Comparison of ENCODE assay signal across 1 cellular context in the genomic region with DNA sequence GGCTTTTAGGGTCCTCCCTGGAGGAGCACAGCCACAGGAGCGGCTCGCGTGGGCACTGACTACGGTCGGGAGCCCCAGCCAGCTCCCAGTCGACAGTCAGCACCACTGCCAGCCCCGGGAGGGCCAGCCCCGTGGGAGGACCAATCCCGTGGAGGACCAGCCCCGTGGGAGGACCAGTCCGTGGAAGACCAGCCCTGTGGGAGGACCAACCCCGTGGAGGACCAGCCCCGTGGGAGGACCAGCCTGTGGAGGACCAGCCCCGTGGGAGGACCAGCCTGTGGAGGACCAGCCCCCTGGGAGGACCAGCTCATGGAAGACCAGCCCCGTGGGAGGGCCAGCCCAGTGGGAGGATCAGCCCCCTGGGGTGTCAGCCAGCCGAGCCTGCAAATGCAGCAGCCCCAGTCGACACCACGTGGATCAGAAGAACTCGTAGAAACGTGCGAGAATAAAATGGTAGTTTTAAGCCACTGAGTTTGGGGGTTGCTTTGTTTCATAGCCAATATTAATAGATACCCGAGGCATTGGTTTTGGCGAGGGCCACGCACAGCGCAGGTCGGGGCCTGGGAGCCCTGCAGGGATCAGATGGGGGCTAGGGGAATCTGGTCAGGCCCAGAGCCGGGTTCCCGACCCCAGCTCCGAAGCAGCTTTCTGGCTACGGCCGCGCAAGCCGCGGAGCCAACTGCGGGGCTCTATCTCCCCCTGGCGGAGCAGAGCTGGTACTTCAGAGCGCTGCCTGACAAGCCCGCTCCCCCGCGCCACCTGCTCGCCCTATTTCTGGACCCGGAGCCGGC.
TF ChIP-seq lines count a peak whose summit lies in the region.

No MANE protein-coding gene starts in this region.

TF ChIP-seq in HepG2, 621 proteins besides CTCF, POLR2A, EP300 and RAD21 (continued from another document and continues in another):
- no peak for TF ChIP-seq ZNF318 (CRISPR knock-in tag; IDR thresholded peaks at IDR 0.05)
- no peak for TF ChIP-seq CHD4 (IDR thresholded peaks at IDR 0.05; ENCODE audit: borderline replicate concordance, low read length)
- TF ChIP-seq, protein P1, sequence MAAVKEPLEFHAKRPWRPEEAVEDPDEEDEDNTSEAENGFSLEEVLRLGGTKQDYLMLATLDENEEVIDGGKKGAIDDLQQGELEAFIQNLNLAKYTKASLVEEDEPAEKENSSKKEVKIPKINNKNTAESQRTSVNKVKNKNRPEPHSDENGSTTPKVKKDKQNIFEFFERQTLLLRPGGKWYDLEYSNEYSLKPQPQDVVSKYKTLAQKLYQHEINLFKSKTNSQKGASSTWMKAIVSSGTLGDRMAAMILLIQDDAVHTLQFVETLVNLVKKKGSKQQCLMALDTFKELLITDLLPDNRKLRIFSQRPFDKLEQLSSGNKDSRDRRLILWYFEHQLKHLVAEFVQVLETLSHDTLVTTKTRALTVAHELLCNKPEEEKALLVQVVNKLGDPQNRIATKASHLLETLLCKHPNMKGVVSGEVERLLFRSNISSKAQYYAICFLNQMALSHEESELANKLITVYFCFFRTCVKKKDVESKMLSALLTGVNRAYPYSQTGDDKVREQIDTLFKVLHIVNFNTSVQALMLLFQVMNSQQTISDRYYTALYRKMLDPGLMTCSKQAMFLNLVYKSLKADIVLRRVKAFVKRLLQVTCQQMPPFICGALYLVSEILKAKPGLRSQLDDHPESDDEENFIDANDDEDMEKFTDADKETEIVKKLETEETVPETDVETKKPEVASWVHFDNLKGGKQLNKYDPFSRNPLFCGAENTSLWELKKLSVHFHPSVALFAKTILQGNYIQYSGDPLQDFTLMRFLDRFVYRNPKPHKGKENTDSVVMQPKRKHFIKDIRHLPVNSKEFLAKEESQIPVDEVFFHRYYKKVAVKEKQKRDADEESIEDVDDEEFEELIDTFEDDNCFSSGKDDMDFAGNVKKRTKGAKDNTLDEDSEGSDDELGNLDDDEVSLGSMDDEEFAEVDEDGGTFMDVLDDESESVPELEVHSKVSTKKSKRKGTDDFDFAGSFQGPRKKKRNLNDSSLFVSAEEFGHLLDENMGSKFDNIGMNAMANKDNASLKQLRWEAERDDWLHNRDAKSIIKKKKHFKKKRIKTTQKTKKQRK (IDR thresholded peaks at IDR 0.05; ENCODE audit: low read length): no peak
- peak; percentile 21 for TF ChIP-seq HNRNPK (IDR thresholded peaks at IDR 0.05; ENCODE audit: low read depth, low read length, poor library complexity, severe bottlenecking)
- TF ChIP-seq ZSCAN29 (CRISPR knock-in tag; conservative IDR thresholded peaks at IDR 0.05): no peak
- 0 out of 2 replicates have a peak, but pooled peaks have one; percentile 38 for TF ChIP-seq GATAD1 (CRISPR knock-in tag; IDR thresholded peaks at IDR 0.05)
- TF ChIP-seq GABPA (IDR thresholded peaks at IDR 0.05; ENCODE audit: low read depth, low read length): no peak
- no peak for TF ChIP-seq GABPA (CRISPR knock-in tag; IDR thresholded peaks at IDR 0.05; ENCODE audit: low read depth)
- TF ChIP-seq NR1H2 (CRISPR knock-in tag; IDR thresholded peaks at IDR 0.05; ENCODE audit: borderline replicate concordance, low read depth): no peak
- TF ChIP-seq ZNF704 (CRISPR knock-in tag; IDR thresholded peaks at IDR 0.05; ENCODE audit: borderline replicate concordance): peak; percentile 75; the same call in 1 of the 2 replicates
- peak; percentile 79 for TF ChIP-seq ZNF333 (CRISPR knock-in tag; IDR thresholded peaks at IDR 0.05; ENCODE audit: borderline replicate concordance)
- peak; percentile 71; the same call in 1 of the 2 replicates for TF ChIP-seq ZSCAN20 (CRISPR knock-in tag; IDR thresholded peaks at IDR 0.05; ENCODE audit: borderline replicate concordance)
- TF ChIP-seq, protein P2, sequence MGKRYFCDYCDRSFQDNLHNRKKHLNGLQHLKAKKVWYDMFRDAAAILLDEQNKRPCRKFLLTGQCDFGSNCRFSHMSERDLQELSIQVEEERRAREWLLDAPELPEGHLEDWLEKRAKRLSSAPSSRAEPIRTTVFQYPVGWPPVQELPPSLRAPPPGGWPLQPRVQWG (CRISPR knock-in tag; IDR thresholded peaks at IDR 0.05; ENCODE audit: borderline replicate concordance, low read depth): no peak
- TF ChIP-seq NCOA2 (CRISPR knock-in tag; IDR thresholded peaks at IDR 0.05): 0 out of 2 replicates have a peak, but pooled peaks have one; percentile 16
- no peak for TF ChIP-seq SMYD3 (CRISPR knock-in tag; IDR thresholded peaks at IDR 0.05)
- TF ChIP-seq ZMAT3 (CRISPR knock-in tag; conservative IDR thresholded peaks at IDR 0.05): peak; percentile 84
- TF ChIP-seq ZNF329 (CRISPR knock-in tag; IDR thresholded peaks at IDR 0.05; ENCODE audit: low read depth): no peak
- TF ChIP-seq FOSL2 (CRISPR knock-in tag; IDR thresholded peaks at IDR 0.05): peak; percentile 18; the same call in 1 of the 2 replicates
- no peak for TF ChIP-seq BCL6 (CRISPR knock-in tag; IDR thresholded peaks at IDR 0.05)
- TF ChIP-seq ATF7-NPFF (CRISPR knock-in tag; IDR thresholded peaks at IDR 0.05; ENCODE audit: low read depth): 0 out of 2 replicates have a peak, but pooled peaks have one; percentile 81
- TF ChIP-seq REL (CRISPR knock-in tag; conservative IDR thresholded peaks at IDR 0.05): no peak
- TF ChIP-seq TBP (CRISPR knock-in tag; IDR thresholded peaks at IDR 0.05): no peak
- peak; percentile 71 for TF ChIP-seq HINFP (CRISPR knock-in tag; IDR thresholded peaks at IDR 0.05; ENCODE audit: low read depth)
- no peak for TF ChIP-seq ZNF251 (CRISPR knock-in tag; IDR thresholded peaks at IDR 0.05)
- TF ChIP-seq, protein P3, sequence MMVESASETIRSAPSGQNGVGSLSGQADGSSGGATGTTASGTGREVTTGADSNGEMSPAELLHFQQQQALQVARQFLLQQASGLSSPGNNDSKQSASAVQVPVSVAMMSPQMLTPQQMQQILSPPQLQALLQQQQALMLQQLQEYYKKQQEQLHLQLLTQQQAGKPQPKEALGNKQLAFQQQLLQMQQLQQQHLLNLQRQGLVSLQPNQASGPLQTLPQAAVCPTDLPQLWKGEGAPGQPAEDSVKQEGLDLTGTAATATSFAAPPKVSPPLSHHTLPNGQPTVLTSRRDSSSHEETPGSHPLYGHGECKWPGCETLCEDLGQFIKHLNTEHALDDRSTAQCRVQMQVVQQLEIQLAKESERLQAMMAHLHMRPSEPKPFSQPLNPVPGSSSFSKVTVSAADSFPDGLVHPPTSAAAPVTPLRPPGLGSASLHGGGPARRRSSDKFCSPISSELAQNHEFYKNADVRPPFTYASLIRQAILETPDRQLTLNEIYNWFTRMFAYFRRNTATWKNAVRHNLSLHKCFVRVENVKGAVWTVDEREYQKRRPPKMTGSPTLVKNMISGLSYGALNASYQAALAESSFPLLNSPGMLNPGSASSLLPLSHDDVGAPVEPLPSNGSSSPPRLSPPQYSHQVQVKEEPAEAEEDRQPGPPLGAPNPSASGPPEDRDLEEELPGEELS (CRISPR knock-in tag; IDR thresholded peaks at IDR 0.05): peak; percentile 42; the same call in 1 of the 2 replicates
- TF ChIP-seq ZFAT (CRISPR knock-in tag; conservative IDR thresholded peaks at IDR 0.05): no peak
- no peak for TF ChIP-seq XBP1 (CRISPR knock-in tag; IDR thresholded peaks at IDR 0.05)
- 0 out of 2 replicates have a peak, but pooled peaks have one; percentile 63 for TF ChIP-seq MYNN (CRISPR knock-in tag; IDR thresholded peaks at IDR 0.05; ENCODE audit: low read depth)
- peak; percentile 88 for TF ChIP-seq ZFP90 (CRISPR knock-in tag; IDR thresholded peaks at IDR 0.05; ENCODE audit: borderline replicate concordance)
- TF ChIP-seq SAP130 (CRISPR knock-in tag; IDR thresholded peaks at IDR 0.05; ENCODE audit: low read depth): no peak; the same call in 1 of the 2 replicates
- peak; percentile 84 for TF ChIP-seq ZNF790 (CRISPR knock-in tag; IDR thresholded peaks at IDR 0.05; ENCODE audit: borderline replicate concordance)
- TF ChIP-seq, protein P4, sequence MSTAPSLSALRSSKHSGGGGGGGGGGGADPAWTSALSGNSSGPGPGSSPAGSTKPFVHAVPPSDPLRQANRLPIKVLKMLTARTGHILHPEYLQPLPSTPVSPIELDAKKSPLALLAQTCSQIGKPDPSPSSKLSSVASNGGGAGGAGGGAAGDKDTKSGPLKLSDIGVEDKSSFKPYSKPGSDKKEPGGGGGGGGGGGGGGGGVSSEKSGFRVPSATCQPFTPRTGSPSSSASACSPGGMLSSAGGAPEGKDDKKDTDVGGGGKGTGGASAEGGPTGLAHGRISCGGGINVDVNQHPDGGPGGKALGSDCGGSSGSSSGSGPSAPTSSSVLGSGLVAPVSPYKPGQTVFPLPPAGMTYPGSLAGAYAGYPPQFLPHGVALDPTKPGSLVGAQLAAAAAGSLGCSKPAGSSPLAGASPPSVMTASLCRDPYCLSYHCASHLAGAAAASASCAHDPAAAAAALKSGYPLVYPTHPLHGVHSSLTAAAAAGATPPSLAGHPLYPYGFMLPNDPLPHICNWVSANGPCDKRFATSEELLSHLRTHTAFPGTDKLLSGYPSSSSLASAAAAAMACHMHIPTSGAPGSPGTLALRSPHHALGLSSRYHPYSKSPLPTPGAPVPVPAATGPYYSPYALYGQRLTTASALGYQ (CRISPR knock-in tag; IDR thresholded peaks at IDR 0.05): peak; percentile 53; the same call in 1 of the 2 replicates
- TF ChIP-seq ZSCAN21 (CRISPR knock-in tag; IDR thresholded peaks at IDR 0.05; ENCODE audit: borderline replicate concordance): peak; percentile 72; the same call in 1 of the 2 replicates
- peak; percentile 41; the same call in 1 of the 2 replicates for TF ChIP-seq HIVEP1 (CRISPR knock-in tag; IDR thresholded peaks at IDR 0.05)
- 0 out of 2 replicates have a peak, but pooled peaks have one; percentile 32 for TF ChIP-seq TFAP4 (IDR thresholded peaks at IDR 0.05; ENCODE audit: borderline replicate concordance, low read depth)
- no peak for TF ChIP-seq TEAD3 (CRISPR knock-in tag; optimal IDR thresholded peaks at IDR 0.05; ENCODE audit: borderline replicate concordance)
